ENCODE assay signal across 1 cellular context in the genomic region with DNA sequence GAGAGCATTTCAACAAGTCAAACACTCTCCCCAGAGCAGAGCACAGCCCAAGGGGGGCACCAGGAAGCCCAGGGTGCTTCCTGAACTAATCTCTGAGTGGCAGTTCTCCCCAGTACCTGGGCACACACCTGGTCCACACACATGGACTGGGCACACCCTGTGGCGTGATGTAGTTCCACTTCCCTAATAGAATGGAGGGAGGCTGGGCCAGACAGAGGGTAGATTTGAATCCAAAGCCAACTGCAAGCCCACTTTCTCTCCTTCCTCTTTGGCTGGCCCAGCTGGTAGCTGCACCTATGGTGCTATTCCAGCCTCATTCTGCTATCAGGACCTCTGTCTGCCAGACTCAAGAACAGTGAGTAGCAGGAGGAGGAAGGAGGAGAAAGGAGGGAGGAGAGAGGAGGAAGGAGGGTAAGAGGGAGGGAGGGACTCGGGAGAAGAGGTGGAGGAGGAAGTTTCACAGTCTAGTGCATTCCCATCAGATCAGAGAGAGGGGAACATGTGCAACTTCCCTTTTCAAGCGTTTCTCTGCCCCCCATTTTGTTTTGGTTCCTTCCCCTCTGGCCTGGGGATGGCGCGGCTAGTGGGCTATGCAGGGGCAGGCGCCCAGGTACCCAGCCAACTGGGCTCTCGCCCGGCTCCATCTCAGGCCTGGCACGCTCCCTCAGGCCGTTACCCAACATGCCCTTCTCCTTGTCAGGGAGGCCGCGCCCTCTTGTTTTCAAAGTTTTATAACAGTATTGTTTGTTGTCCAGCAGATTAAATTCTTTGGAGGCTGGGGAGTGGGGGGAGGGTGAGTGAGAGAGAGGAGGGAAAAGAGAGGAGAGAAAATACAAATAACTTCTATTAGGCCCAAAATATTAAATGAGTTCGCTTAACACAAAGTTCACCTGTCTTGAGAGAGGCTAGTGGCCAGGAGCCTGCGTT.
TF ChIP-seq lines count a peak whose summit lies in the region.

No MANE protein-coding gene starts in this region.

TF ChIP-seq in A549, 52 proteins besides CTCF, POLR2A, EP300 and RAD21 (continued from another document):
- TF ChIP-seq TP53 (CRISPR knock-in tag; IDR thresholded peaks at IDR 0.05) (no peak), KDM1A (IDR thresholded peaks at IDR 0.05; ENCODE audit: low read depth) (no peak)
